In the genomic region with DNA sequence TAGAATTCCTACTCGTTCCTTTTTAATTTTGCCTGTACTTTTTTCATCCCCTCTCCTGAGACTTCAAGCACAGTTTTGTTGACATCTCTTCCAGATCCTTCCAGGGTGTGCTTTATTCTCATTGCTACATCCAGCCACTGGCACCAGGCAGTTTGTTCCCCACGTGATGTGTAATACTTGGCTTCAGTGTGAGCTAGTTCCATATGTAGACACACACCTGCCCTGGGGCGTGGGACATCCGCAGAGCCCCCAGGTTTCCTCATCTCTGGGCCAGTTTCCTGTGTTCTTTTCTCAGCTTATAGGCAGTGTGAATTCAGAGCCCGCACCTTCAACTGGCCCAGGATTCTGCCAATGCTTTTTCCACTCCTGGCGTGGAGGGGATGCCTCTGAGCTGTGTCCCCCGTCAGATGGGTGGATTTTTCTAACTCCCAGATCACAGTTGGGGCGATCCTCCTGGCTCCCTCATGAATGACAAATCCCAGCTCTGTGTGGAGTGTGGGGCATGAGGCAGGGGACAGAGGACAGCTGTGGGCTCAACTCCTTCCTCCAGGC, we compare ENCODE assay signal across 17 cellular contexts. TPM values are rescaled to one million over a fixed set of nuclear protein-coding genes. Genes with fewer than 3 reads are reported as not detected.
DNase-seq lines count a peak whose midpoint lies in the region; ATAC-seq, FAIRE-seq and TF ChIP-seq lines count a peak whose summit lies in the region.
"Had no signal": no experiment of that assay in that cellular context is flagged by ENCODE, and none has a peak within 500 bp of the region (broad histone marks: within the 10 kb centered on the region; RNA-seq: fewer than 3 reads in every experiment).

No MANE protein-coding gene starts in this region.

- FAIRE-seq in urothelium cell line (lab: Jason Lieb, UNC): peak; percentile 13
- FAIRE-seq: A204.1, GM18507, HepG2, HTR-8/SVneo had no signal

- ATAC-seq in Panc1: 0 out of 2 replicates have a peak, but pooled peaks have one; percentile 24
- ATAC-seq: HepG2 had no signal

- H3K4me3 ChIP-seq in BLaER1: peak overlapping the region; percentile 69
- no peak overlapping the region for H3K4me3 ChIP-seq in Panc1 (ENCODE audit: low read depth in 2 of 2, low read length in 2 of 2)

- H3K4me1 ChIP-seq in BLaER1: peaks cover 94% of the 10 kb centered on the region
- 0 out of 2 replicates have a peak, but pooled peaks cover 5% of the 10 kb centered on the region for H3K4me1 ChIP-seq in Panc1 (ENCODE audit: control insufficient read depth, insufficient read depth, low read length)

- POLR2A ChIA-PET in Panc1 (lab: Charles Lee): interaction anchor here (0.5 kb wide), 1 partner anchor 21 kb away, joined by 3 read pairs; no protein-coding TSS in a partner anchor

- no peak for DNase-seq in Panc1 (ENCODE audit: low read depth, low spot score)
- peak; percentile 72 for DNase-seq in mesenteric fat pad (ENCODE audit: low spot score)
- no peak for DNase-seq in urothelium cell line (ENCODE audit: low spot score)
- no peak for DNase-seq in islet precursor cell
- no peak for DNase-seq in activated T-cell treated with anti-CD3 and anti-CD28 coated beads, Interleukin-2, amount 50 U/mL, for 1 hour
- no peak for DNase-seq in nucleus accumbens (lab: John Stamatoyannopoulos, UW)
- DNase-seq: CD4-positive, CD25-positive, alpha-beta regulatory T cell; HCEC 1CT; HFFc6 had no signal

- no peak for TF ChIP-seq CTCF in Panc1 (IDR thresholded peaks at IDR 0.05)

- H3K27me3 ChIP-seq in BLaER1: no peaks in the 10 kb centered on the region
- H3K27me3 ChIP-seq in Panc1 (ENCODE audit: control insufficient read depth, insufficient read depth, low read length): peaks cover 21% of the 10 kb centered on the region

- peak overlapping the region; percentile 94 for H3K4me2 ChIP-seq in BLaER1

- in situ Hi-C loops in Panc1 (cut with HindIII; ENCODE audit: low pct_unique_long_range_greater_than_20kb, low sequenced_read_pairs): no loop called here

- H4K20me1 ChIP-seq in BLaER1: no peaks in the 10 kb centered on the region

- peaks cover 39% of the 10 kb centered on the region for H3K36me3 ChIP-seq in BLaER1
- H3K36me3 ChIP-seq in Panc1 (ENCODE audit: control insufficient read depth, insufficient read depth, low read length): no peaks in the 10 kb centered on the region

- no TSS peak for BruUV-seq in Panc1 (replicated peaks; lab: Mats Ljungman, UMichigan)

- peak overlapping the region; percentile 93 for H3K9ac ChIP-seq in BLaER1

- intact Hi-C loops in Panc1 (cut with micrococcal nuclease; ENCODE audit: unreplicated experiment): no loop called here

- CTCF ChIA-PET in Panc1 (lab: Charles Lee): no interaction called here

- H3K27ac ChIP-seq in BLaER1: peak overlapping the region; percentile 99
- no peak overlapping the region for H3K27ac ChIP-seq in Panc1 (ENCODE audit: low read length)

- H3K9me3 ChIP-seq in BLaER1 (peaks cover 6% of the 10 kb centered on the region), Panc1 (ENCODE audit: control insufficient read depth, insufficient read depth, low read depth, low read length) (no peaks in the 10 kb centered on the region)

RNA-seq across cellular contexts. Expression of gene DIPK1C, which starts 46.6 kb away (rescaled TPM):
- 0.26 TPM for total RNA-seq in Panc1 (2021; ENCODE audit: unreplicated experiment)
- 0.86 TPM for polyA plus RNA-seq in Panc1 (2012; ENCODE audit: insufficient read length)
- total RNA-seq in mesenteric fat pad: not detected
- total RNA-seq: CD4-positive, CD25-positive, alpha-beta regulatory T cell; Daoy; H4; HepG2; HFFc6 had no signal
- polyA plus RNA-seq: BJ; CD4-positive, CD25-positive, alpha-beta regulatory T cell had no signal
